Comparison of ENCODE assay signal across 1 cellular context in genomic region chr1:183584155-183584554, GRCh38.
TF ChIP-seq lines count a peak whose summit lies in the region.

No MANE protein-coding gene starts in this region.

TF ChIP-seq in HepG2, 621 proteins besides CTCF, POLR2A, EP300 and RAD21:
- TF ChIP-seq CEBPB (IDR thresholded peaks at IDR 0.05; ENCODE audit: borderline replicate concordance, low read depth, low read length), result peak; percentile 92
- TF ChIP-seq CEBPG (CRISPR knock-in tag; IDR thresholded peaks at IDR 0.05), result peak; percentile 73
- TF ChIP-seq TCF7 (IDR thresholded peaks at IDR 0.05; ENCODE audit: low read depth), result 0 out of 2 replicates have a peak, but pooled peaks have one; percentile 17
- TF ChIP-seq KDM1A (CRISPR knock-in tag; IDR thresholded peaks at IDR 0.05), result no peak
